In genomic region chr16:29804455-29805231, GRCh38 we compare ENCODE assay signal across 9 cellular contexts. TPM values are rescaled to one million over a fixed set of nuclear protein-coding genes. Genes with fewer than 3 reads are reported as not detected.
A peak's percentile ranks its signal among the peaks of the same experiment; 100 is the strongest.
DNase-seq lines count a peak whose midpoint lies in the region; ATAC-seq lines count a peak whose summit lies in the region.
"Had no signal": no experiment of that assay in that cellular context is flagged by ENCODE, and none has a peak within 500 bp of the region (broad histone marks: within the 10 kb centered on the region; RNA-seq: fewer than 3 reads in every experiment).

No MANE protein-coding gene starts in this region.

- peaks cover 24% of the 10 kb centered on the region for H3K4me1 Mint-ChIP-seq in activated T-helper 2 cell treated with anti-CD3 and anti-CD28 coated beads, Interferon-gamma antibody, Interleukin-2, Interleukin-4, amounts not matched to agents 10 μg/mL and 5 μg/mL and 100 μg/mL, durations not matched to agents 14 hours and 24 hours and 36 hours (ENCODE audit: low read depth)

- peaks cover 69% of the 10 kb centered on the region for H3K36me3 Mint-ChIP-seq in activated T-helper 2 cell treated with anti-CD3 and anti-CD28 coated beads, Interferon-gamma antibody, Interleukin-2, Interleukin-4, amounts not matched to agents 10 μg/mL and 5 μg/mL and 100 μg/mL, durations not matched to agents 14 hours and 24 hours and 36 hours (ENCODE audit: low read depth)

- ATAC-seq in right cardiac atrium (peak; percentile 4 to 39), HG03439 (IDR thresholded peaks at IDR 0.05; ENCODE audit: unreplicated experiment) (no peak)

- DNase-seq in SHP77 (lab: John Stamatoyannopoulos, UW) (peak; percentile 32 to 64), SHP77 treated with DMSO at 0.1 percent for 48 hours (lab: John Stamatoyannopoulos, UW) (no peak), NCI-H1092 (lab: John Stamatoyannopoulos, UW) (peak; percentile 36), right cardiac atrium (peak; percentile 59 to 82 (median 82)), iPS-NIHi11 (ENCODE audit: low spot score) (no peak)
- DNase-seq in activated T-helper 2 cell treated with anti-CD3 and anti-CD28 coated beads, Interferon-gamma antibody, Interleukin-2, Interleukin-4, amounts not matched to agents 10 μg/mL and 5 μg/mL and 100 μg/mL, durations not matched to agents 14 hours and 24 hours and 36 hours (ENCODE audit: low spot score) = no peak

- peak overlapping the region; percentile 100 for H3K27ac Mint-ChIP-seq in activated T-helper 2 cell treated with anti-CD3 and anti-CD28 coated beads, Interferon-gamma antibody, Interleukin-2, Interleukin-4, amounts not matched to agents 10 μg/mL and 5 μg/mL and 100 μg/mL, durations not matched to agents 14 hours and 24 hours and 36 hours

- peaks cover 40% of the 10 kb centered on the region for H3K36me3 ChIP-seq in skeletal muscle satellite cell (ENCODE audit: insufficient read depth, low read length)

- peak overlapping the region; percentile 99 for H3K4me2 ChIP-seq in skeletal muscle satellite cell (ENCODE audit: low read length)

- H3K9ac ChIP-seq in skeletal muscle satellite cell (ENCODE audit: low read depth, low read length) = peak overlapping the region; percentile 89

- peak overlapping the region; percentile 91 for H3K27ac ChIP-seq in right cardiac atrium (ENCODE audit: low read length)

- intact Hi-C loops in activated T-helper 2 cell treated with anti-CD3 and anti-CD28 coated beads, Interferon-gamma antibody, Interleukin-2, Interleukin-4, amounts not matched to agents 10 μg/mL and 5 μg/mL and 100 μg/mL, durations not matched to agents 14 hours and 24 hours and 36 hours (cut with micrococcal nuclease) = loop anchor here (1.0 to 10.0 kb wide), 7 partner anchors 14 to 570 kb away; partner anchors contain the start of genes C16orf54, CDIPT, KCTD13 and KIF22
- intact Hi-C loops in right cardiac atrium (cut with DNase I) = no loop called here

- peaks cover 2% of the 10 kb centered on the region for H3K4me1 ChIP-seq in right cardiac atrium (ENCODE audit: control insufficient read depth, insufficient read depth, low read length)
- H3K4me1 ChIP-seq in skeletal muscle satellite cell (ENCODE audit: control insufficient read depth, insufficient read depth, low read length) = peaks cover 32% of the 10 kb centered on the region

- H3K9me3 ChIP-seq in right cardiac atrium (ENCODE audit: control insufficient read depth, low read length) (no peaks in the 10 kb centered on the region), skeletal muscle satellite cell (replicated peaks; ENCODE audit: low read length) (no peaks in the 10 kb centered on the region)

- peak overlapping the region; percentile 100 for H3K4me3 Mint-ChIP-seq in activated T-helper 2 cell treated with anti-CD3 and anti-CD28 coated beads, Interferon-gamma antibody, Interleukin-2, Interleukin-4, amounts not matched to agents 10 μg/mL and 5 μg/mL and 100 μg/mL, durations not matched to agents 14 hours and 24 hours and 36 hours (ENCODE audit: low read depth)

- H3K27me3 Mint-ChIP-seq in activated T-helper 2 cell treated with anti-CD3 and anti-CD28 coated beads, Interferon-gamma antibody, Interleukin-2, Interleukin-4, amounts not matched to agents 10 μg/mL and 5 μg/mL and 100 μg/mL, durations not matched to agents 14 hours and 24 hours and 36 hours (ENCODE audit: low read depth) = no peaks in the 10 kb centered on the region

- no peaks in the 10 kb centered on the region for H3K9me3 Mint-ChIP-seq in activated T-helper 2 cell treated with anti-CD3 and anti-CD28 coated beads, Interferon-gamma antibody, Interleukin-2, Interleukin-4, amounts not matched to agents 10 μg/mL and 5 μg/mL and 100 μg/mL, durations not matched to agents 14 hours and 24 hours and 36 hours

- H3K27me3 ChIP-seq in right cardiac atrium (ENCODE audit: control insufficient read depth, insufficient read depth) (no peaks in the 10 kb centered on the region), skeletal muscle satellite cell (ENCODE audit: control insufficient read depth, insufficient read depth, low read length) (no peaks in the 10 kb centered on the region)

- WGBS in right cardiac atrium = 3% methylated on average over 26 of the region's 26 CpGs

- H3K4me3 ChIP-seq in right cardiac atrium (ENCODE audit: low read length) (peak overlapping the region; percentile 60), skeletal muscle satellite cell (ENCODE audit: low read length) (peak overlapping the region; percentile 78)

RNA-seq across cellular contexts. Expression of gene MAZ, which starts 1.7 kb away (rescaled TPM):
- total RNA-seq in activated T-helper 2 cell treated with anti-CD3 and anti-CD28 coated beads, Interferon-gamma antibody, Interleukin-2, Interleukin-4, amounts not matched to agents 10 μg/mL and 5 μg/mL and 100 μg/mL, durations not matched to agents 14 hours and 24 hours and 36 hours = 387 and 388 TPM in 2 replicates
- total RNA-seq in right cardiac atrium = 100 to 1,000 TPM in 3 of 4 donors, 10 to 100 TPM in 1; 82.3 to 113 (median 104) TPM
- 69.3 TPM for polyA plus RNA-seq in right cardiac atrium
- 167 and 206 TPM in 2 replicates for total RNA-seq in skeletal muscle satellite cell (2012; rRNA removed)

RNA-seq across cellular contexts. Expression of gene PRRT2, which starts 7.3 kb away (rescaled TPM):
- 1.8 and 2.0 TPM in 2 replicates for total RNA-seq in activated T-helper 2 cell treated with anti-CD3 and anti-CD28 coated beads, Interferon-gamma antibody, Interleukin-2, Interleukin-4, amounts not matched to agents 10 μg/mL and 5 μg/mL and 100 μg/mL, durations not matched to agents 14 hours and 24 hours and 36 hours
- 1 to 10 TPM; 2.5 to 5.0 (median 4.4) TPM for total RNA-seq in right cardiac atrium
- 4.8 TPM for polyA plus RNA-seq in right cardiac atrium
- total RNA-seq in skeletal muscle satellite cell (2012; rRNA removed) = 0.25 and 2.0 TPM in 2 replicates
- total RNA-seq: dermis microvascular lymphatic vessel endothelial cell had no signal

RNA-seq across cellular contexts. Expression of gene PAGR1, which starts 11.3 kb away (rescaled TPM):
- total RNA-seq in activated T-helper 2 cell treated with anti-CD3 and anti-CD28 coated beads, Interferon-gamma antibody, Interleukin-2, Interleukin-4, amounts not matched to agents 10 μg/mL and 5 μg/mL and 100 μg/mL, durations not matched to agents 14 hours and 24 hours and 36 hours = 27.6 and 29.5 TPM in 2 replicates
- 10 to 100 TPM; 13.7 to 20.3 (median 15.2) TPM for total RNA-seq in right cardiac atrium
- polyA plus RNA-seq in right cardiac atrium = 33.8 TPM
- total RNA-seq in skeletal muscle satellite cell (2012; rRNA removed) = 18.6 and 19.8 TPM in 2 replicates

RNA-seq across cellular contexts. Expression of gene KIF22, which starts 14.1 kb away (rescaled TPM):
- total RNA-seq in activated T-helper 2 cell treated with anti-CD3 and anti-CD28 coated beads, Interferon-gamma antibody, Interleukin-2, Interleukin-4, amounts not matched to agents 10 μg/mL and 5 μg/mL and 100 μg/mL, durations not matched to agents 14 hours and 24 hours and 36 hours = 132 and 136 TPM in 2 replicates
- 10 to 100 TPM; 19.0 to 53.8 (median 41.6) TPM for total RNA-seq in right cardiac atrium
- 89.6 TPM for polyA plus RNA-seq in right cardiac atrium
- 34.5 and 46.1 TPM in 2 replicates for total RNA-seq in skeletal muscle satellite cell (2012; rRNA removed)

RNA-seq across cellular contexts. Expression of gene MVP, which starts 15.6 kb away (rescaled TPM):
- 130 and 135 TPM in 2 replicates for total RNA-seq in activated T-helper 2 cell treated with anti-CD3 and anti-CD28 coated beads, Interferon-gamma antibody, Interleukin-2, Interleukin-4, amounts not matched to agents 10 μg/mL and 5 μg/mL and 100 μg/mL, durations not matched to agents 14 hours and 24 hours and 36 hours
- total RNA-seq in right cardiac atrium = 10 to 100 TPM; 48.2 to 73.9 (median 64.0) TPM
- 50.6 TPM for polyA plus RNA-seq in right cardiac atrium
- 301 and 302 TPM in 2 replicates for total RNA-seq in skeletal muscle satellite cell (2012; rRNA removed)

Comparison
In these comparisons a context has a peak if more than half of its experiments do, and no peak if none do; other contexts are left out.
1. DNase-seq: peak in SHP77 (2 of 2), NCI-H1092 (single experiment) and right cardiac atrium (3 of 3); none in SHP77 treated with DMSO at 0.1 percent for 48 hours (single experiment), activated T-helper 2 cell treated with anti-CD3 and anti-CD28 coated beads, Interferon-gamma antibody, Interleukin-2, Interleukin-4, amounts not matched to agents 10 μg/mL and 5 μg/mL and 100 μg/mL, durations not matched to agents 14 hours and 24 hours and 36 hours (single experiment) and iPS-NIHi11 (single experiment).